Comparison of ENCODE assay signal across 1 cellular context in the genomic region with DNA sequence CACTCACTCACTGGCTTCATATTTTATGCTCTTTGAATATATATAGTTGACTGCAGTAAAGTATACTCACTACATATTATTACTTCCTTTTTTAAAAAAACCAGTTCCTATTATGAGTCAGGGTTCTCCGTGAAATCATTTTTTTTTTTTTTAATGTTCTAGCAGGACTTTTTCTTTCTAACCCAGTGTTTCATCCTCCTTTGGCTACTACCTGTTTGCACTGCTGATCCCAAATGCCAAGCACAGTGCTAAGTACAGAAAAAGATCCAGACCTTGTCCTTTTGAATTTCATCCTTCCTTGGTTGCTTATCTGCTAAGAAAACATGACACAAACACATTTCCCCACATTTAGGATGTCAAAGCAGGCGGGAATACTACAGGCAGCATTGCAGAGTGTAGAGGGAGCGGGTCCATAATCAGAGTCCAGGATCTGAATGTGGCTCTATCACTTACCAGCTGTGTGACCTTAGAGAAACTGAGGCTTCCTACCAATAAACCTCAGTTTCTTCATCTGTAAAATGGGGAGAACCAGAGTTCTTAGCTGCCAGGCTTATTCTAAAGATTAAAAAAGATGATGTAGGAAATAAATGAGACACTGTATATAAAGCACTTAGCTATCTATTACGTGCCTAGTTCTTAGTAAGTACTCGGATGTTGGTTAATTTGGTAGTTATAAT.
A peak's percentile ranks its signal among the peaks of the same experiment; 100 is the strongest.
TF ChIP-seq lines count a peak whose summit lies in the region.

No MANE protein-coding gene starts in this region.

TF ChIP-seq in GM12878, 131 proteins besides CTCF, POLR2A, EP300 and RAD21 (continued from another document):
- TF ChIP-seq IKZF2 (IDR thresholded peaks at IDR 0.05) (peak in 1 of 2 experiments; percentile 48; a peak in 3 of 4 replicates), TCF7 (IDR thresholded peaks at IDR 0.05; ENCODE audit: borderline replicate concordance) (no peak), LARP7 (IDR thresholded peaks at IDR 0.05) (no peak), DPF2 (IDR thresholded peaks at IDR 0.05) (peak; percentile 60; the same call in 1 of the 2 replicates), POLR2AphosphoS5 (IDR thresholded peaks at IDR 0.05; ENCODE audit: low read length) (no peak)
- TF ChIP-seq, protein P1, sequence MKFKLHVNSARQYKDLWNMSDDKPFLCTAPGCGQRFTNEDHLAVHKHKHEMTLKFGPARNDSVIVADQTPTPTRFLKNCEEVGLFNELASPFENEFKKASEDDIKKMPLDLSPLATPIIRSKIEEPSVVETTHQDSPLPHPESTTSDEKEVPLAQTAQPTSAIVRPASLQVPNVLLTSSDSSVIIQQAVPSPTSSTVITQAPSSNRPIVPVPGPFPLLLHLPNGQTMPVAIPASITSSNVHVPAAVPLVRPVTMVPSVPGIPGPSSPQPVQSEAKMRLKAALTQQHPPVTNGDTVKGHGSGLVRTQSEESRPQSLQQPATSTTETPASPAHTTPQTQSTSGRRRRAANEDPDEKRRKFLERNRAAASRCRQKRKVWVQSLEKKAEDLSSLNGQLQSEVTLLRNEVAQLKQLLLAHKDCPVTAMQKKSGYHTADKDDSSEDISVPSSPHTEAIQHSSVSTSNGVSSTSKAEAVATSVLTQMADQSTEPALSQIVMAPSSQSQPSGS (IDR thresholded peaks at IDR 0.05; ENCODE audit: low read length): peak; percentile 30; the same call in 1 of the 2 replicates
TF ChIP-seq in GM12878: peak in this region for 14.
